ENCODE assay signal across 1 cellular context in genomic region chr1:2388004-2388913, GRCh38.
TF ChIP-seq lines count a peak whose summit lies in the region.

No MANE protein-coding gene starts in this region.

TF ChIP-seq in WTC11, 78 proteins besides CTCF, POLR2A, EP300 and RAD21 (continued from another document):
- TF ChIP-seq, protein P1, sequence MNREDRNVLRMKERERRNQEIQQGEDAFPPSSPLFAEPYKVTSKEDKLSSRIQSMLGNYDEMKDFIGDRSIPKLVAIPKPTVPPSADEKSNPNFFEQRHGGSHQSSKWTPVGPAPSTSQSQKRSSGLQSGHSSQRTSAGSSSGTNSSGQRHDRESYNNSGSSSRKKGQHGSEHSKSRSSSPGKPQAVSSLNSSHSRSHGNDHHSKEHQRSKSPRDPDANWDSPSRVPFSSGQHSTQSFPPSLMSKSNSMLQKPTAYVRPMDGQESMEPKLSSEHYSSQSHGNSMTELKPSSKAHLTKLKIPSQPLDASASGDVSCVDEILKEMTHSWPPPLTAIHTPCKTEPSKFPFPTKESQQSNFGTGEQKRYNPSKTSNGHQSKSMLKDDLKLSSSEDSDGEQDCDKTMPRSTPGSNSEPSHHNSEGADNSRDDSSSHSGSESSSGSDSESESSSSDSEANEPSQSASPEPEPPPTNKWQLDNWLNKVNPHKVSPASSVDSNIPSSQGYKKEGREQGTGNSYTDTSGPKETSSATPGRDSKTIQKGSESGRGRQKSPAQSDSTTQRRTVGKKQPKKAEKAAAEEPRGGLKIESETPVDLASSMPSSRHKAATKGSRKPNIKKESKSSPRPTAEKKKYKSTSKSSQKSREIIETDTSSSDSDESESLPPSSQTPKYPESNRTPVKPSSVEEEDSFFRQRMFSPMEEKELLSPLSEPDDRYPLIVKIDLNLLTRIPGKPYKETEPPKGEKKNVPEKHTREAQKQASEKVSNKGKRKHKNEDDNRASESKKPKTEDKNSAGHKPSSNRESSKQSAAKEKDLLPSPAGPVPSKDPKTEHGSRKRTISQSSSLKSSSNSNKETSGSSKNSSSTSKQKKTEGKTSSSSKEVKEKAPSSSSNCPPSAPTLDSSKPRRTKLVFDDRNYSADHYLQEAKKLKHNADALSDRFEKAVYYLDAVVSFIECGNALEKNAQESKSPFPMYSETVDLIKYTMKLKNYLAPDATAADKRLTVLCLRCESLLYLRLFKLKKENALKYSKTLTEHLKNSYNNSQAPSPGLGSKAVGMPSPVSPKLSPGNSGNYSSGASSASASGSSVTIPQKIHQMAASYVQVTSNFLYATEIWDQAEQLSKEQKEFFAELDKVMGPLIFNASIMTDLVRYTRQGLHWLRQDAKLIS (CRISPR knock-in tag; IDR thresholded peaks at IDR 0.05; ENCODE audit: borderline replicate concordance), result no peak
- TF ChIP-seq CBFB (CRISPR knock-in tag; IDR thresholded peaks at IDR 0.05; ENCODE audit: low read depth), result no peak
- TF ChIP-seq, protein P2, sequence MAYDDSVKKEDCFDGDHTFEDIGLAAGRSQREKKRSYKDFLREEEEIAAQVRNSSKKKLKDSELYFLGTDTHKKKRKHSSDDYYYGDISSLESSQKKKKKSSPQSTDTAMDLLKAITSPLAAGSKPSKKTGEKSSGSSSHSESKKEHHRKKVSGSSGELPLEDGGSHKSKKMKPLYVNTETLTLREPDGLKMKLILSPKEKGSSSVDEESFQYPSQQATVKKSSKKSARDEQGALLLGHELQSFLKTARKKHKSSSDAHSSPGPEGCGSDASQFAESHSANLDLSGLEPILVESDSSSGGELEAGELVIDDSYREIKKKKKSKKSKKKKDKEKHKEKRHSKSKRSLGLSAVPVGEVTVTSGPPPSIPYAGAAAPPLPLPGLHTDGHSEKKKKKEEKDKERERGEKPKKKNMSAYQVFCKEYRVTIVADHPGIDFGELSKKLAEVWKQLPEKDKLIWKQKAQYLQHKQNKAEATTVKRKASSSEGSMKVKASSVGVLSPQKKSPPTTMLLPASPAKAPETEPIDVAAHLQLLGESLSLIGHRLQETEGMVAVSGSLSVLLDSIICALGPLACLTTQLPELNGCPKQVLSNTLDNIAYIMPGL (CRISPR knock-in tag; IDR thresholded peaks at IDR 0.05), result no peak
- TF ChIP-seq, protein P3, sequence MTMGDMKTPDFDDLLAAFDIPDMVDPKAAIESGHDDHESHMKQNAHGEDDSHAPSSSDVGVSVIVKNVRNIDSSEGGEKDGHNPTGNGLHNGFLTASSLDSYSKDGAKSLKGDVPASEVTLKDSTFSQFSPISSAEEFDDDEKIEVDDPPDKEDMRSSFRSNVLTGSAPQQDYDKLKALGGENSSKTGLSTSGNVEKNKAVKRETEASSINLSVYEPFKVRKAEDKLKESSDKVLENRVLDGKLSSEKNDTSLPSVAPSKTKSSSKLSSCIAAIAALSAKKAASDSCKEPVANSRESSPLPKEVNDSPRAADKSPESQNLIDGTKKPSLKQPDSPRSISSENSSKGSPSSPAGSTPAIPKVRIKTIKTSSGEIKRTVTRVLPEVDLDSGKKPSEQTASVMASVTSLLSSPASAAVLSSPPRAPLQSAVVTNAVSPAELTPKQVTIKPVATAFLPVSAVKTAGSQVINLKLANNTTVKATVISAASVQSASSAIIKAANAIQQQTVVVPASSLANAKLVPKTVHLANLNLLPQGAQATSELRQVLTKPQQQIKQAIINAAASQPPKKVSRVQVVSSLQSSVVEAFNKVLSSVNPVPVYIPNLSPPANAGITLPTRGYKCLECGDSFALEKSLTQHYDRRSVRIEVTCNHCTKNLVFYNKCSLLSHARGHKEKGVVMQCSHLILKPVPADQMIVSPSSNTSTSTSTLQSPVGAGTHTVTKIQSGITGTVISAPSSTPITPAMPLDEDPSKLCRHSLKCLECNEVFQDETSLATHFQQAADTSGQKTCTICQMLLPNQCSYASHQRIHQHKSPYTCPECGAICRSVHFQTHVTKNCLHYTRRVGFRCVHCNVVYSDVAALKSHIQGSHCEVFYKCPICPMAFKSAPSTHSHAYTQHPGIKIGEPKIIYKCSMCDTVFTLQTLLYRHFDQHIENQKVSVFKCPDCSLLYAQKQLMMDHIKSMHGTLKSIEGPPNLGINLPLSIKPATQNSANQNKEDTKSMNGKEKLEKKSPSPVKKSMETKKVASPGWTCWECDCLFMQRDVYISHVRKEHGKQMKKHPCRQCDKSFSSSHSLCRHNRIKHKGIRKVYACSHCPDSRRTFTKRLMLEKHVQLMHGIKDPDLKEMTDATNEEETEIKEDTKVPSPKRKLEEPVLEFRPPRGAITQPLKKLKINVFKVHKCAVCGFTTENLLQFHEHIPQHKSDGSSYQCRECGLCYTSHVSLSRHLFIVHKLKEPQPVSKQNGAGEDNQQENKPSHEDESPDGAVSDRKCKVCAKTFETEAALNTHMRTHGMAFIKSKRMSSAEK (CRISPR knock-in tag; IDR thresholded peaks at IDR 0.05; ENCODE audit: borderline replicate concordance), result no peak
- TF ChIP-seq FOXP4 (CRISPR knock-in tag; IDR thresholded peaks at IDR 0.05), result no peak
- no peak for TF ChIP-seq TP53 (CRISPR knock-in tag; IDR thresholded peaks at IDR 0.05)
- TF ChIP-seq NFYB (CRISPR knock-in tag; conservative IDR thresholded peaks at IDR 0.05; ENCODE audit: low read depth), result no peak
- TF ChIP-seq ZNF138 (CRISPR knock-in tag; conservative IDR thresholded peaks at IDR 0.05), result no peak
- no peak for TF ChIP-seq RELA (CRISPR knock-in tag; IDR thresholded peaks at IDR 0.05; ENCODE audit: borderline replicate concordance)
